ENCODE assay signal across 1 cellular context in genomic region chr18:21704603-21705364, GRCh38.
TF ChIP-seq lines count a peak whose summit lies in the region.

Gene ABHD3 (minus strand): TSS chr18:21704774. CDS start chr18:21704665, 109 bp downstream.

TF ChIP-seq in GM12878, 131 proteins besides CTCF, POLR2A, EP300 and RAD21 (continued from another document and continues in another):
- TF ChIP-seq, protein P1, sequence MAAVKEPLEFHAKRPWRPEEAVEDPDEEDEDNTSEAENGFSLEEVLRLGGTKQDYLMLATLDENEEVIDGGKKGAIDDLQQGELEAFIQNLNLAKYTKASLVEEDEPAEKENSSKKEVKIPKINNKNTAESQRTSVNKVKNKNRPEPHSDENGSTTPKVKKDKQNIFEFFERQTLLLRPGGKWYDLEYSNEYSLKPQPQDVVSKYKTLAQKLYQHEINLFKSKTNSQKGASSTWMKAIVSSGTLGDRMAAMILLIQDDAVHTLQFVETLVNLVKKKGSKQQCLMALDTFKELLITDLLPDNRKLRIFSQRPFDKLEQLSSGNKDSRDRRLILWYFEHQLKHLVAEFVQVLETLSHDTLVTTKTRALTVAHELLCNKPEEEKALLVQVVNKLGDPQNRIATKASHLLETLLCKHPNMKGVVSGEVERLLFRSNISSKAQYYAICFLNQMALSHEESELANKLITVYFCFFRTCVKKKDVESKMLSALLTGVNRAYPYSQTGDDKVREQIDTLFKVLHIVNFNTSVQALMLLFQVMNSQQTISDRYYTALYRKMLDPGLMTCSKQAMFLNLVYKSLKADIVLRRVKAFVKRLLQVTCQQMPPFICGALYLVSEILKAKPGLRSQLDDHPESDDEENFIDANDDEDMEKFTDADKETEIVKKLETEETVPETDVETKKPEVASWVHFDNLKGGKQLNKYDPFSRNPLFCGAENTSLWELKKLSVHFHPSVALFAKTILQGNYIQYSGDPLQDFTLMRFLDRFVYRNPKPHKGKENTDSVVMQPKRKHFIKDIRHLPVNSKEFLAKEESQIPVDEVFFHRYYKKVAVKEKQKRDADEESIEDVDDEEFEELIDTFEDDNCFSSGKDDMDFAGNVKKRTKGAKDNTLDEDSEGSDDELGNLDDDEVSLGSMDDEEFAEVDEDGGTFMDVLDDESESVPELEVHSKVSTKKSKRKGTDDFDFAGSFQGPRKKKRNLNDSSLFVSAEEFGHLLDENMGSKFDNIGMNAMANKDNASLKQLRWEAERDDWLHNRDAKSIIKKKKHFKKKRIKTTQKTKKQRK (IDR thresholded peaks at IDR 0.05; ENCODE audit: low read depth, low read length): no peak
- no peak for TF ChIP-seq REST (IDR thresholded peaks at IDR 0.05; ENCODE audit: low read depth, low read length)
- peak; percentile 57 for TF ChIP-seq RELB (IDR thresholded peaks at IDR 0.05; ENCODE audit: low read depth)
- TF ChIP-seq TCF3 (IDR thresholded peaks at IDR 0.05; ENCODE audit: borderline replicate concordance, insufficient read depth, low read depth, low read length): peak; percentile 71; the same call in 1 of the 2 replicates
- no peak for TF ChIP-seq TARDBP (IDR thresholded peaks at IDR 0.05; ENCODE audit: borderline replicate concordance)
- no peak for TF ChIP-seq HCFC1 (IDR thresholded peaks at IDR 0.05; ENCODE audit: low read length)
- TF ChIP-seq TCF12 (IDR thresholded peaks at IDR 0.05; ENCODE audit: low read depth, low read length): no peak
- TF ChIP-seq MYC (IDR thresholded peaks at IDR 0.05; ENCODE audit: insufficient read depth, insufficient read length, insufficient replicate concordance, low read length, severe bottlenecking): no peak
- TF ChIP-seq POLR2AphosphoS5 (IDR thresholded peaks at IDR 0.05; ENCODE audit: low read length): peak; percentile 87
- no peak for TF ChIP-seq SMAD5 (IDR thresholded peaks at IDR 0.05; ENCODE audit: low read depth)
- peak; percentile 80; the same call in 1 of the 2 replicates for TF ChIP-seq HDGF (IDR thresholded peaks at IDR 0.05)
- no peak for TF ChIP-seq CHD1 (IDR thresholded peaks at IDR 0.05; ENCODE audit: low read depth, low read length)
- no peak for TF ChIP-seq ZNF274 (IDR thresholded peaks at IDR 0.05; ENCODE audit: insufficient read depth, insufficient read length)
- no peak for TF ChIP-seq FOXM1 (IDR thresholded peaks at IDR 0.05; ENCODE audit: low read depth, low read length)
- TF ChIP-seq, protein P2, sequence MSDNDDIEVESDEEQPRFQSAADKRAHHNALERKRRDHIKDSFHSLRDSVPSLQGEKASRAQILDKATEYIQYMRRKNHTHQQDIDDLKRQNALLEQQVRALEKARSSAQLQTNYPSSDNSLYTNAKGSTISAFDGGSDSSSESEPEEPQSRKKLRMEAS (IDR thresholded peaks at IDR 0.05; ENCODE audit: low read depth, low read length): no peak
- TF ChIP-seq EED (IDR thresholded peaks at IDR 0.05; ENCODE audit: low read depth): peak; percentile 78
- TF ChIP-seq YBX1 (IDR thresholded peaks at IDR 0.05): no peak
- TF ChIP-seq RCOR1 (conservative IDR thresholded peaks at IDR 0.05; ENCODE audit: low read depth, low read length): 0 out of 2 replicates have a peak, but pooled peaks have one; percentile 43
- TF ChIP-seq, protein P3, sequence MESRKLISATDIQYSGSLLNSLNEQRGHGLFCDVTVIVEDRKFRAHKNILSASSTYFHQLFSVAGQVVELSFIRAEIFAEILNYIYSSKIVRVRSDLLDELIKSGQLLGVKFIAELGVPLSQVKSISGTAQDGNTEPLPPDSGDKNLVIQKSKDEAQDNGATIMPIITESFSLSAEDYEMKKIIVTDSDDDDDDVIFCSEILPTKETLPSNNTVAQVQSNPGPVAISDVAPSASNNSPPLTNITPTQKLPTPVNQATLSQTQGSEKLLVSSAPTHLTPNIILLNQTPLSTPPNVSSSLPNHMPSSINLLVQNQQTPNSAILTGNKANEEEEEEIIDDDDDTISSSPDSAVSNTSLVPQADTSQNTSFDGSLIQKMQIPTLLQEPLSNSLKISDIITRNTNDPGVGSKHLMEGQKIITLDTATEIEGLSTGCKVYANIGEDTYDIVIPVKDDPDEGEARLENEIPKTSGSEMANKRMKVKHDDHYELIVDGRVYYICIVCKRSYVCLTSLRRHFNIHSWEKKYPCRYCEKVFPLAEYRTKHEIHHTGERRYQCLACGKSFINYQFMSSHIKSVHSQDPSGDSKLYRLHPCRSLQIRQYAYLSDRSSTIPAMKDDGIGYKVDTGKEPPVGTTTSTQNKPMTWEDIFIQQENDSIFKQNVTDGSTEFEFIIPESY (IDR thresholded peaks at IDR 0.05): no peak
- no peak for TF ChIP-seq CUX1 (IDR thresholded peaks at IDR 0.05; ENCODE audit: insufficient replicate concordance, low read depth, low read length)
- peak; percentile 84 to 96; a peak in 3 of 4 replicates for TF ChIP-seq BHLHE40 (IDR thresholded peaks at IDR 0.05; ENCODE audit: borderline replicate concordance in 1 of 2, low read depth in 2 of 2, low read length in 1 of 2)
- TF ChIP-seq BCL11A (IDR thresholded peaks at IDR 0.05; ENCODE audit: low read depth, low read length): no peak
- TF ChIP-seq NR2C2 (IDR thresholded peaks at IDR 0.05; ENCODE audit: borderline replicate concordance, control insufficient read depth, insufficient read length, low read depth): no peak
- no peak for TF ChIP-seq CHD4 (IDR thresholded peaks at IDR 0.05)
- TF ChIP-seq, protein P4, sequence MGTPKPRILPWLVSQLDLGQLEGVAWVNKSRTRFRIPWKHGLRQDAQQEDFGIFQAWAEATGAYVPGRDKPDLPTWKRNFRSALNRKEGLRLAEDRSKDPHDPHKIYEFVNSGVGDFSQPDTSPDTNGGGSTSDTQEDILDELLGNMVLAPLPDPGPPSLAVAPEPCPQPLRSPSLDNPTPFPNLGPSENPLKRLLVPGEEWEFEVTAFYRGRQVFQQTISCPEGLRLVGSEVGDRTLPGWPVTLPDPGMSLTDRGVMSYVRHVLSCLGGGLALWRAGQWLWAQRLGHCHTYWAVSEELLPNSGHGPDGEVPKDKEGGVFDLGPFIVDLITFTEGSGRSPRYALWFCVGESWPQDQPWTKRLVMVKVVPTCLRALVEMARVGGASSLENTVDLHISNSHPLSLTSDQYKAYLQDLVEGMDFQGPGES (IDR thresholded peaks at IDR 0.05): no peak
- TF ChIP-seq SMC3 (IDR thresholded peaks at IDR 0.05; ENCODE audit: borderline replicate concordance, low read length): peak; percentile 13; the same call in 1 of the 2 replicates
- TF ChIP-seq ELK1 (IDR thresholded peaks at IDR 0.05; ENCODE audit: low read depth, low read length): no peak
- no peak for TF ChIP-seq CBX3 (IDR thresholded peaks at IDR 0.05; ENCODE audit: borderline replicate concordance, low read depth)
- no peak for TF ChIP-seq MXI1 (IDR thresholded peaks at IDR 0.05; ENCODE audit: low read depth, low read length)
- no peak for TF ChIP-seq STAT3 (IDR thresholded peaks at IDR 0.05; ENCODE audit: low read depth, low read length)
- TF ChIP-seq MEF2A (IDR thresholded peaks at IDR 0.05; ENCODE audit: insufficient read depth, low read depth, low read length): no peak
- TF ChIP-seq, protein P5, sequence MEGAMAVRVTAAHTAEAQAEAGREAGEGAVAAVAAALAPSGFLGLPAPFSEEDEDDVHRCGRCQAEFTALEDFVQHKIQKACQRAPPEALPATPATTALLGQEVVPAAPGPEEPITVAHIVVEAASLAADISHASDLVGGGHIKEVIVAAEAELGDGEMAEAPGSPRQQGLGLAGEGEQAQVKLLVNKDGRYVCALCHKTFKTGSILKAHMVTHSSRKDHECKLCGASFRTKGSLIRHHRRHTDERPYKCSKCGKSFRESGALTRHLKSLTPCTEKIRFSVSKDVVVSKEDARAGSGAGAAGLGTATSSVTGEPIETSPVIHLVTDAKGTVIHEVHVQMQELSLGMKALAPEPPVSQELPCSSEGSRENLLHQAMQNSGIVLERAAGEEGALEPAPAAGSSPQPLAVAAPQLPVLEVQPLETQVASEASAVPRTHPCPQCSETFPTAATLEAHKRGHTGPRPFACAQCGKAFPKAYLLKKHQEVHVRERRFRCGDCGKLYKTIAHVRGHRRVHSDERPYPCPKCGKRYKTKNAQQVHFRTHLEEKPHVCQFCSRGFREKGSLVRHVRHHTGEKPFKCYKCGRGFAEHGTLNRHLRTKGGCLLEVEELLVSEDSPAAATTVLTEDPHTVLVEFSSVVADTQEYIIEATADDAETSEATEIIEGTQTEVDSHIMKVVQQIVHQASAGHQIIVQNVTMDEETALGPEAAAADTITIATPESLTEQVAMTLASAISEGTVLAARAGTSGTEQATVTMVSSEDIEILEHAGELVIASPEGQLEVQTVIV (IDR thresholded peaks at IDR 0.05; ENCODE audit: borderline replicate concordance, partially characterized antibody): no peak
- no peak for TF ChIP-seq PAX8 (IDR thresholded peaks at IDR 0.05)
- TF ChIP-seq, protein P6, sequence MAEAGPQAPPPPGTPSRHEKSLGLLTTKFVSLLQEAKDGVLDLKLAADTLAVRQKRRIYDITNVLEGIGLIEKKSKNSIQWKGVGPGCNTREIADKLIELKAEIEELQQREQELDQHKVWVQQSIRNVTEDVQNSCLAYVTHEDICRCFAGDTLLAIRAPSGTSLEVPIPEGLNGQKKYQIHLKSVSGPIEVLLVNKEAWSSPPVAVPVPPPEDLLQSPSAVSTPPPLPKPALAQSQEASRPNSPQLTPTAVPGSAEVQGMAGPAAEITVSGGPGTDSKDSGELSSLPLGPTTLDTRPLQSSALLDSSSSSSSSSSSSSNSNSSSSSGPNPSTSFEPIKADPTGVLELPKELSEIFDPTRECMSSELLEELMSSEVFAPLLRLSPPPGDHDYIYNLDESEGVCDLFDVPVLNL (IDR thresholded peaks at IDR 0.05; ENCODE audit: low read depth, low read length): no peak
